ENCODE assay signal across 2 cellular contexts in genomic region chr13:98975822-98976261, GRCh38.
TF ChIP-seq lines count a peak whose summit lies in the region.

No MANE protein-coding gene starts in this region.

TF ChIP-seq in endothelial cell of umbilical vein, 7 proteins besides CTCF, POLR2A, EP300 and RAD21:
- TF ChIP-seq MYC (IDR thresholded peaks at IDR 0.05; ENCODE audit: low read depth, low read length) (no peak), GATA2 (IDR thresholded peaks at IDR 0.05; ENCODE audit: insufficient read depth, insufficient read length, low read depth, low read length) (peak; percentile 78), POLR2AphosphoS5 (IDR thresholded peaks at IDR 0.05; ENCODE audit: insufficient read depth, low read depth, low read length) (peak; percentile 64)

TF ChIP-seq in GM12891, 5 proteins besides CTCF, POLR2A, EP300 and RAD21:
- TF ChIP-seq PAX5 (IDR thresholded peaks at IDR 0.05; ENCODE audit: insufficient read depth, low read length, severe bottlenecking) = no peak
- TF ChIP-seq TAF1 (IDR thresholded peaks at IDR 0.05; ENCODE audit: low read depth, low read length) = no peak
- no peak for TF ChIP-seq POLR2AphosphoS5 (IDR thresholded peaks at IDR 0.05; ENCODE audit: low read depth, low read length)
- TF ChIP-seq POU2F2 (IDR thresholded peaks at IDR 0.05; ENCODE audit: low read depth, low read length) = no peak
- no peak for TF ChIP-seq SPI1 (IDR thresholded peaks at IDR 0.05; ENCODE audit: low read depth, low read length)
TF ChIP-seq in GM12891: peak in this region for 0.
